In the genomic region with DNA sequence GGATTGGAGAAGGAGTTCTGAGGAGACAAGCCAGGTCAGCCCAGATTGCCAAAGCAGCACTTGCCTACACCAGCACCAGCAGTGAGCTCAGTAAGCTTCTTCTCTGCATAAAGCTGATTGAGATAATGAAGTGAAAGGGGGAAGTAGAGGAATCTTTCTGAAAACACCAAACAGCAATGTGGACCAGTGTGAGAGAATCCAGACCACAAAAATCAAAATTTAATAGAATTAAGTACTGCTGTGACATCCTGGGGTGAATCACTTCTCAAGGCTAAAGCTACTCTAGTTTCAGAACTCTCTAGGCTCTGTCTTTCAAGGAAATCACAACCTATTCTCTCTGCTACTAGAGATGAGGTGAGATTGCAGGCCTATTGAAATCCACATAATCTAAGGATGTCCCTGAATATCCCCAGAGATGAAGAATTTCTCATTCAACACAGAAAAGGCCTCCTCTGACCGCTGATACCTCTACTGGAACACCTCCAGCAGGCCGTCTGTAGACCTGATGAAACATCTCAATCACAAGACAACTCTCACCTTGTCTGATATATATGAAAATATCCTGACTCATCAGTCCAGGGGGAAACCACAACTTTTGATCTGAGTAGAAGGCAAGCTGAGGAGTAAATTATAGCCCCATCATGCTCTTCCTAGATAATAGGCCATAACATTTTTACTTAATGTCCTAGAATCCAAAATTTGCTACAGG, we compare ENCODE assay signal across 14 cellular contexts. TPM values are rescaled to one million over a fixed set of nuclear protein-coding genes. Genes with fewer than 3 reads are reported as not detected.
DNase-seq lines count a peak whose midpoint lies in the region; ATAC-seq and TF ChIP-seq lines count a peak whose summit lies in the region.
"Had no signal": no experiment of that assay in that cellular context is flagged by ENCODE, and none has a peak within 500 bp of the region (broad histone marks: within the 10 kb centered on the region; RNA-seq: fewer than 3 reads in every experiment).

A gene (minus strand): TSS at position 127 of the 709 bp plus-strand sequence. CDS start 141 bp downstream, outside the sequence.

- H3K4me1 Mint-ChIP-seq in natural killer cell treated with Interleukin-12 subunit alpha and Interleukin-12 subunit beta and Interleukin-15 and Interleukin-18, amount 100 ng/mL, for 72 hours (ENCODE audit: low read depth in 2 of 2), result peaks cover 17 to 25% of the 10 kb centered on the region in 2 donors

- no peak within 1 kb of the TSS for H3K27ac Mint-ChIP-seq in natural killer cell treated with Interleukin-12 subunit alpha and Interleukin-12 subunit beta and Interleukin-15 and Interleukin-18, amount 100 ng/mL, for 72 hours

- 74 to 75% methylated on average over 2 of the region's 2 CpGs for WGBS in lower leg skin, 2 donors

- no peaks in the 10 kb centered on the region for H3K9me3 Mint-ChIP-seq in natural killer cell treated with Interleukin-12 subunit alpha and Interleukin-12 subunit beta and Interleukin-15 and Interleukin-18, amount 100 ng/mL, for 72 hours

- no peak for TF ChIP-seq POLR2A in lower leg skin (IDR thresholded peaks at IDR 0.05)

- ATAC-seq in GM18870 (IDR thresholded peaks at IDR 0.05; ENCODE audit: unreplicated experiment) (peak; percentile 64), GM21576 (IDR thresholded peaks at IDR 0.05; ENCODE audit: unreplicated experiment) (peak; percentile 45), HG03432 (IDR thresholded peaks at IDR 0.05; ENCODE audit: unreplicated experiment) (peak; percentile 65)
- peak; percentile 78 to 89 for ATAC-seq in natural killer cell treated with Interleukin-12 subunit alpha and Interleukin-12 subunit beta and Interleukin-15 and Interleukin-18, amount 100 ng/mL, for 72 hours

- TF ChIP-seq CTCF in lower leg skin (IDR thresholded peaks at IDR 0.05), result no peak

- peaks cover 10 to 17% of the 10 kb centered on the region in 2 donors for H3K27me3 Mint-ChIP-seq in natural killer cell treated with Interleukin-12 subunit alpha and Interleukin-12 subunit beta and Interleukin-15 and Interleukin-18, amount 100 ng/mL, for 72 hours

- intact Hi-C loops in lower leg skin (cut with DNase I; ENCODE audit: low total_unique reads), result loop anchor here (2.0 kb wide), 1 partner anchor 73 kb away; no protein-coding TSS in a partner anchor

- H3K4me3 Mint-ChIP-seq in natural killer cell treated with Interleukin-12 subunit alpha and Interleukin-12 subunit beta and Interleukin-15 and Interleukin-18, amount 100 ng/mL, for 72 hours, result peak within 1 kb of the TSS; percentile 56

- no peaks in the 10 kb centered on the region for H3K36me3 Mint-ChIP-seq in natural killer cell treated with Interleukin-12 subunit alpha and Interleukin-12 subunit beta and Interleukin-15 and Interleukin-18, amount 100 ng/mL, for 72 hours

- H3K4me3 ChIP-seq in lower leg skin (ENCODE audit: low read depth, poor library complexity, severe bottlenecking), result no peak within 1 kb of the TSS

- no peak for DNase-seq in natural killer cell treated with Interleukin-12 subunit alpha and Interleukin-12 subunit beta and Interleukin-15 and Interleukin-18, amount 100 ng/mL, for 72 hours (ENCODE audit: low spot score)
- no peak for DNase-seq in dermis blood vessel endothelial cell
- DNase-seq in lower leg skin (ENCODE audit: low spot score in 2 of 2), result no peak
- no peak for DNase-seq in NCI-H2107 treated with DMSO at 0.1 percent for 48 hours (lab: John Stamatoyannopoulos, UW; ENCODE audit: unreplicated experiment)
- DNase-seq: activated CD4-positive, alpha-beta T cell treated with anti-CD3 and anti-CD28 coated beads for 48 hours; erythroblast; islet precursor cell; NCI-H1436 had no signal

RNA-seq across cellular contexts. Expression of the gene that starts here (rescaled TPM):
- total RNA-seq in natural killer cell treated with Interleukin-12 subunit alpha and Interleukin-12 subunit beta and Interleukin-15 and Interleukin-18, amount 100 ng/mL, for 72 hours, result not detected
- total RNA-seq in dermis blood vessel endothelial cell (not detected in 2 replicates), lower leg skin (not detected)
- total RNA-seq: astrocyte, Daoy, osteocyte had no signal

Comparison
In these comparisons a context has a peak if more than half of its experiments do, and no peak if none do; other contexts are left out.
1. Peak in ATAC-seq in natural killer cell treated with Interleukin-12 subunit alpha and Interleukin-12 subunit beta and Interleukin-15 and Interleukin-18, amount 100 ng/mL, for 72 hours; RNA of the gene not detected or under 1 TPM.